In the genomic region with DNA sequence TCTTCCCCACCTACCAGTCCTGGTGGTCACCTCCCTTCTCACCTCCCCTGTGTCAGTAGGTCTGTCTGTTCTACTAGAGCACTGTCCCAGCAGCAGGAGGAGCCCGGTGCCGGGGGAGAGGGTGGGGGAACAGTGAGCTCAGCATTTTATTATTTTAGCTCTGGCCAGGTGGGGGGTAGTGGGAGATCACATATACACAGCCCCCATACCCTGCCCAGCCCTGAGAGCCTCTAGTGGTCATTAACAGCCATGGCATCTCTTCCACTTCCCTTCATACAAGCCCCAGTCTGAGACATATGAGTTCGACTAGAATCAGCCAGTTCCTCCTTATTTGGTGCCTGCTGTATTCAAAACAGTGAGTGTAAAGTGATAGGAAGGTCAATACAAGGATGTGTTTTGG, we compare ENCODE assay signal across 9 cellular contexts. TPM values are rescaled to one million over a fixed set of nuclear protein-coding genes. Genes with fewer than 3 reads are reported as not detected.
DNase-seq lines count a peak whose midpoint lies in the region; ATAC-seq and TF ChIP-seq lines count a peak whose summit lies in the region.
"Had no signal": no experiment of that assay in that cellular context is flagged by ENCODE, and none has a peak within 500 bp of the region (broad histone marks: within the 10 kb centered on the region; RNA-seq: fewer than 3 reads in every experiment).

Gene TMOD4 (minus strand): TSS at position 72 of the 400 bp plus-strand sequence. CDS start 1,106 bp downstream, outside the sequence.

- H3K36me3 ChIP-seq in endodermal cell (ENCODE audit: control insufficient read depth, insufficient read depth, low read length): peaks cover 61% of the 10 kb centered on the region
- peaks cover 46% of the 10 kb centered on the region for H3K36me3 ChIP-seq in osteoblast (ENCODE audit: insufficient read depth, low read length)

- H3K4me1 Mint-ChIP-seq in endodermal cell: peaks cover 2% of the 10 kb centered on the region

- H3K36me3 Mint-ChIP-seq in endodermal cell (ENCODE audit: low read depth): peaks cover 62% of the 10 kb centered on the region

- no peak within 1 kb of the TSS for H3K4me2 ChIP-seq in osteoblast (ENCODE audit: insufficient read depth, low read length)

- no peaks in the 10 kb centered on the region for H3K9me3 Mint-ChIP-seq in endodermal cell

- no peaks in the 10 kb centered on the region for H3K4me1 ChIP-seq in endodermal cell (ENCODE audit: control insufficient read depth, insufficient read depth, low read length)
- peaks cover 6% of the 10 kb centered on the region for H3K4me1 ChIP-seq in osteoblast (ENCODE audit: insufficient read depth, low read length)

- POLR2A ChIA-PET in GM10248 (lab: Yijun Ruan, JAX): no interaction called here

- DNase-seq in GM10248 (ENCODE audit: extremely low spot score): no peak
- peak; percentile 21 for DNase-seq in NOMO-1 treated with DMSO at 0.1 percent for 48 hours (lab: John Stamatoyannopoulos, UW; ENCODE audit: unreplicated experiment)
- no peak for DNase-seq in endodermal cell
- peak; percentile 83 for DNase-seq in osteoblast (ENCODE audit: insufficient read length, low spot score, missing footprints)
- no peak for DNase-seq in dedifferentiated amniotic fluid mesenchymal stem cell (ENCODE audit: extremely low spot score)

- H3K27me3 ChIP-seq in endodermal cell (ENCODE audit: control insufficient read depth, insufficient read depth, low read length, poor library complexity, severe bottlenecking): no peaks in the 10 kb centered on the region
- H3K27me3 ChIP-seq in osteoblast (ENCODE audit: insufficient read depth, low read length): no peaks in the 10 kb centered on the region

- CTCF ChIA-PET in GM10248 (lab: Yijun Ruan, JAX): interaction anchor here (0.9 to 1.7 kb wide), 9 partner anchors 8 to 76 kb away, joined by 3 to 6 read pairs (median 4); partner anchors contain the start of gene VPS72

- H3K4me3 ChIP-seq in endodermal cell (ENCODE audit: low read length): no peak within 1 kb of the TSS
- H3K4me3 ChIP-seq in osteoblast (ENCODE audit: insufficient read depth, low read length): no peak within 1 kb of the TSS
- H3K4me3 ChIP-seq: SK-N-MC had no signal

- no peaks in the 10 kb centered on the region for H3K27me3 Mint-ChIP-seq in endodermal cell (ENCODE audit: insufficient read depth)

- H3K9me3 ChIP-seq in endodermal cell (ENCODE audit: control insufficient read depth, low read length): no peaks in the 10 kb centered on the region
- H3K9me3 ChIP-seq in osteoblast (ENCODE audit: low read depth, low read length): no peaks in the 10 kb centered on the region

- H3K27ac Mint-ChIP-seq in endodermal cell: peak within 1 kb of the TSS; percentile 27

- H3K27ac ChIP-seq in endodermal cell (ENCODE audit: low read depth, low read length) (no peak within 1 kb of the TSS), osteoblast (ENCODE audit: low read depth, low read length) (no peak within 1 kb of the TSS)
- H3K27ac ChIP-seq: SK-N-MC had no signal

- ATAC-seq in GM19397 (IDR thresholded peaks at IDR 0.05; ENCODE audit: unreplicated experiment) (no peak), HG02678 (IDR thresholded peaks at IDR 0.05; ENCODE audit: unreplicated experiment) (no peak)

- no peaks in the 10 kb centered on the region for H3K79me2 ChIP-seq in osteoblast (ENCODE audit: insufficient read depth, low read length)

- no peak within 1 kb of the TSS for H3K4me3 Mint-ChIP-seq in endodermal cell

- no peak within 1 kb of the TSS for H3K9ac ChIP-seq in endodermal cell (ENCODE audit: extremely low read depth, low read length, poor library complexity, severe bottlenecking)

- TF ChIP-seq CTCF in GM10248 (IDR thresholded peaks at IDR 0.05; ENCODE audit: control extremely low read depth, extremely low read depth, low read depth, missing control alignments) (peak; percentile 27), endodermal cell (conservative IDR thresholded peaks at IDR 0.05) (peak; percentile 76), osteoblast (IDR thresholded peaks at IDR 0.05; ENCODE audit: extremely low read depth, low read depth, low read length) (peak; percentile 55)

- H4K20me1 ChIP-seq in osteoblast (ENCODE audit: insufficient read depth, low read length): no peaks in the 10 kb centered on the region

- 93% methylated on average over 3 of the region's 3 CpGs; no CpG with 5 or more reads in 1 of the 2 experiments for WGBS in endodermal cell (ENCODE audit: insufficient coverage in 1 of 2, insufficient read length in 1 of 2), 2 experiments

- no peak within 1 kb of the TSS for H2AFZ ChIP-seq in osteoblast (ENCODE audit: low read length)

RNA-seq across cellular contexts. Expression of gene TMOD4, which starts in this region (rescaled TPM):
- total RNA-seq in endodermal cell (1 to 10 TPM; 1.0 to 1.9 TPM), osteoblast (0.36 TPM in 1 of 2 replicates, not detected in the other)
- polyA plus RNA-seq in endodermal cell (2013, experiment 1 of 2): 0.64 TPM
- not detected for polyA plus RNA-seq in endodermal cell (2013, experiment 2 of 2)
- total RNA-seq: renal cortical epithelial cell had no signal

Comparison
In these comparisons a context has a peak if more than half of its experiments do, and no peak if none do; other contexts are left out.
1. Peak in DNase-seq in osteoblast; RNA of the gene not detected or under 1 TPM.